1 cellular context compared by ENCODE assay signal in the genomic region with DNA sequence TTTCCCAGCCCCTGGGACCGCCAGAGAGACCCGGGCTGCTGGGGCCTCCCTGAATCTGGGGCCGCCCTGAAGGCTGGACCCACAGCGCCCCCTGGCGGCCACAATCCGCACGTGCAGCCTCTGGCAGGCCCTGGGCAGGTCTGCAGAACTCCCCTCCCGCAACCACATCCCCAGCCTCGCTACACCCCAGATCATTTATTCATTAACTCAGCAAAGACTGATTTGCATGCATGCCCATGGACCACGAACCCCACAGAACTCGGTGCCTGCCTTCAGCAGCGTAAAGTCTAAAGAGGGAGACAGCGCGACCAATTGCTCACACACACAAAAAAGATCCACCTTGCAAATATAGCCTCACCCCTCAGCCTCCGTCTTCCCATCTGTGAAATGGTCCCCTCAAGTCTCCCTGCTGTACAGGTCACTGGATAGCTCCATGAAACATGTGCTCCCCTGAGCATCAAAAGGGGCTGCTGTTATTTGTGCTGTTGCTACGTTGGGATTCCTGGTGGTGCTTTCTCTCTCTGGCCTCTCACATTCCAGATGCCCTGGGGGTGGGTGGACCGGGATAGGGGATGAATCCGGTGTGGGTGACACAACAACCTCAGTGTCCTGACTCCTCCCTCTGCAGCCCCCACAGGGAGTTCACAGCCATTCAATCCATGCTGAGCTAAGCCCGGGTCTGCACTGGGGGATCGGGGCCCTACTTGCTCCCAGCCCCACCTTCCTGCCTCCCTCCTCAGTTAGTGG.
TF ChIP-seq lines count a peak whose summit lies in the region.

No MANE protein-coding gene starts in this region.

TF ChIP-seq in IMR-90, 13 proteins besides CTCF, POLR2A, EP300 and RAD21 (continued from another document):
- TF ChIP-seq, protein P1, sequence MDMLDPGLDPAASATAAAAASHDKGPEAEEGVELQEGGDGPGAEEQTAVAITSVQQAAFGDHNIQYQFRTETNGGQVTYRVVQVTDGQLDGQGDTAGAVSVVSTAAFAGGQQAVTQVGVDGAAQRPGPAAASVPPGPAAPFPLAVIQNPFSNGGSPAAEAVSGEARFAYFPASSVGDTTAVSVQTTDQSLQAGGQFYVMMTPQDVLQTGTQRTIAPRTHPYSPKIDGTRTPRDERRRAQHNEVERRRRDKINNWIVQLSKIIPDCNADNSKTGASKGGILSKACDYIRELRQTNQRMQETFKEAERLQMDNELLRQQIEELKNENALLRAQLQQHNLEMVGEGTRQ (IDR thresholded peaks at IDR 0.05; ENCODE audit: low read depth, low read length) = peak; percentile 21; the same call in 1 of the 2 replicates
